In genomic region chr2:237962432-237963084, GRCh38 we compare ENCODE assay signal across 2 cellular contexts.
TF ChIP-seq lines count a peak whose summit lies in the region.

No MANE protein-coding gene starts in this region.

TF ChIP-seq in HCT116, 20 proteins besides CTCF, POLR2A, EP300 and RAD21:
- peak; percentile 99 for TF ChIP-seq CBX3 (IDR thresholded peaks at IDR 0.05; ENCODE audit: low read depth)
- no peak for TF ChIP-seq YY1 (IDR thresholded peaks at IDR 0.05; ENCODE audit: extremely low read depth, insufficient replicate concordance, low read depth, low read length)
TF ChIP-seq in HCT116: peak in this region for 1.

TF ChIP-seq in GM12878, 131 proteins besides CTCF, POLR2A, EP300 and RAD21:
- TF ChIP-seq CBX5 (IDR thresholded peaks at IDR 0.05; ENCODE audit: low read depth): peak; percentile 79; the same call in 1 of the 2 replicates
- TF ChIP-seq POU2F2 (IDR thresholded peaks at IDR 0.05; ENCODE audit: borderline replicate concordance, low read depth, low read length): no peak
- TF ChIP-seq RBBP5 (conservative IDR thresholded peaks at IDR 0.05): no peak
- TF ChIP-seq BCLAF1 (IDR thresholded peaks at IDR 0.05): no peak
- TF ChIP-seq SMAD1 (IDR thresholded peaks at IDR 0.05; ENCODE audit: low read depth, partially characterized antibody): no peak
- TF ChIP-seq GATAD2B (conservative IDR thresholded peaks at IDR 0.05; ENCODE audit: low read depth): no peak
